1 cellular context compared by ENCODE assay signal in genomic region chr2:176172748-176173586, GRCh38.
TF ChIP-seq lines count a peak whose summit lies in the region.

No MANE protein-coding gene starts in this region.

TF ChIP-seq in endothelial cell of umbilical vein, 7 proteins besides CTCF, POLR2A, EP300 and RAD21:
- no peak for TF ChIP-seq GATA2 (IDR thresholded peaks at IDR 0.05; ENCODE audit: insufficient read depth, insufficient read length, low read depth, low read length)
- TF ChIP-seq MYC (IDR thresholded peaks at IDR 0.05; ENCODE audit: low read depth, low read length), result no peak
- no peak for TF ChIP-seq POLR2AphosphoS5 (IDR thresholded peaks at IDR 0.05; ENCODE audit: insufficient read depth, low read depth, low read length)
- no peak for TF ChIP-seq JUN (IDR thresholded peaks at IDR 0.05; ENCODE audit: borderline replicate concordance, insufficient read depth, insufficient read length, low read depth)
- TF ChIP-seq EZH2 (IDR thresholded peaks at IDR 0.05; ENCODE audit: borderline replicate concordance, low read depth, low read length, severe bottlenecking), result no peak
- no peak for TF ChIP-seq FOS (IDR thresholded peaks at IDR 0.05; ENCODE audit: borderline replicate concordance, insufficient read depth, low read length)
- no peak for TF ChIP-seq MAX (IDR thresholded peaks at IDR 0.05; ENCODE audit: insufficient read depth, insufficient read length)
